In the genomic region with DNA sequence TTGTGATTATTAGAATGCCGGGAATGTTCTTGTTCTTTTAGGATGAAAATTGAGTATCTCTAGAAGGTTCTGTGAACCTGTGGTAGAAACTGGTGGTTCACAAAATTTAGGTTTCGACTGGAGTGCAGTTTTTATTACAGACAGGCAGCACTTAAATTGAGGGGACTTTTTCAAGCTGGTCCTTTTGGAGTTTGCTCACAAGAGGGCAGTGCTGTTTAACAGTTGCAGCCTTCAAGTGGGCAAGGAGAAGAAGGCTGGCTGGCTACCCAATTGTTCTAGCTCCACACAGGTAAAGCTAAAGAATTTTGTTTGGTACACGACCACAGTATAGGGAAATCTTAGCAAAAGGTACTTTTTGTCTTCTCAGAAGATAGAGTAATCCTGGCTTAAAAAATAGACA, we compare ENCODE assay signal across 8 cellular contexts.
A peak's percentile ranks its signal among the peaks of the same experiment; 100 is the strongest.
DNase-seq lines count a peak whose midpoint lies in the region; ATAC-seq, FAIRE-seq and TF ChIP-seq lines count a peak whose summit lies in the region.

No MANE protein-coding gene starts in this region.

- intact Hi-C loops in CD4-positive, alpha-beta memory T cell (cut with micrococcal nuclease), result loop anchor here (1.0 to 2.0 kb wide), 2 partner anchors 614 to 1959 kb away; no protein-coding TSS in a partner anchor
- intact Hi-C loops in activated CD4-positive, alpha-beta memory T cell treated with anti-CD3 and anti-CD28 coated beads for 36 hours (cut with micrococcal nuclease), result loop anchor here (1.0 to 5.0 kb wide), 4 partner anchors 263 to 961 kb away; no protein-coding TSS in a partner anchor
- intact Hi-C loops in pancreas (cut with DNase I), result no loop called here

- H3K4me1 ChIP-seq in CD4-positive, alpha-beta memory T cell (ENCODE audit: insufficient read depth, low read length), result no peaks in the 10 kb centered on the region
- H3K4me1 ChIP-seq in pancreas, result no peaks in the 10 kb centered on the region

- peaks cover under 1 to 4% of the 10 kb centered on the region in 2 donors for H3K27me3 Mint-ChIP-seq in CD4-positive, alpha-beta memory T cell
- peaks cover 9% of the 10 kb centered on the region for H3K27me3 Mint-ChIP-seq in activated CD4-positive, alpha-beta memory T cell treated with anti-CD3 and anti-CD28 coated beads for 36 hours

- no peaks in the 10 kb centered on the region for H3K9me3 Mint-ChIP-seq in CD4-positive, alpha-beta memory T cell
- no peaks in the 10 kb centered on the region for H3K9me3 Mint-ChIP-seq in activated CD4-positive, alpha-beta memory T cell treated with anti-CD3 and anti-CD28 coated beads for 36 hours

- CTCF ChIA-PET in CD4-positive, alpha-beta memory T cell (lab: Charles Lee; ENCODE audit: partially characterized antibody), result interaction anchor here (1.6 kb wide), 1 partner anchor 24 kb away, joined by 5 read pairs; no protein-coding TSS in a partner anchor
- CTCF ChIA-PET in activated CD4-positive, alpha-beta memory T cell treated with anti-CD3 and anti-CD28 coated beads for 36 hours (lab: Charles Lee), result interaction anchor here (0.6 to 2.3 kb wide), 11 partner anchors 25 to 651 kb away, joined by 3 to 6 read pairs (median 3); no protein-coding TSS in a partner anchor

- H3K27ac ChIP-seq in CD4-positive, alpha-beta memory T cell (ENCODE audit: low read depth, low read length), result no peak overlapping the region
- no peak overlapping the region for H3K27ac ChIP-seq in pancreas

- H3K27ac Mint-ChIP-seq in CD4-positive, alpha-beta memory T cell, result no peak overlapping the region
- no peak overlapping the region for H3K27ac Mint-ChIP-seq in activated CD4-positive, alpha-beta memory T cell treated with anti-CD3 and anti-CD28 coated beads for 36 hours

- no peaks in the 10 kb centered on the region for H3K4me1 Mint-ChIP-seq in CD4-positive, alpha-beta memory T cell
- no peaks in the 10 kb centered on the region for H3K4me1 Mint-ChIP-seq in activated CD4-positive, alpha-beta memory T cell treated with anti-CD3 and anti-CD28 coated beads for 36 hours (ENCODE audit: low read depth)

- no peak for FAIRE-seq in pancreas (lab: Jason Lieb, UNC)

- peak in 4 of 5 donors; percentile 10 to 24 (median 18) for DNase-seq in CD4-positive, alpha-beta memory T cell
- DNase-seq in NCI-H345 (lab: John Stamatoyannopoulos, UW) (peak; percentile 69), foreskin melanocyte (peak; percentile 39), pancreas (peak in 3 of 6 donors; percentile 11 to 61 (median 27))
- DNase-seq in activated CD4-positive, alpha-beta memory T cell treated with anti-CD3 and anti-CD28 coated beads for 36 hours, result peak; percentile 49

- no peaks in the 10 kb centered on the region for H3K9me3 ChIP-seq in CD4-positive, alpha-beta memory T cell (ENCODE audit: control insufficient read depth in 1 of 2, low read length in 2 of 2)
- no peaks in the 10 kb centered on the region for H3K9me3 ChIP-seq in pancreas

- TF ChIP-seq CTCF in pancreas (IDR thresholded peaks at IDR 0.05), result peak in 2 of 4 donors; percentile 38 to 40

- no peaks in the 10 kb centered on the region for H3K36me3 Mint-ChIP-seq in CD4-positive, alpha-beta memory T cell
- no peaks in the 10 kb centered on the region for H3K36me3 Mint-ChIP-seq in activated CD4-positive, alpha-beta memory T cell treated with anti-CD3 and anti-CD28 coated beads for 36 hours

- POLR2A ChIA-PET in CD4-positive, alpha-beta memory T cell (lab: Charles Lee; ENCODE audit: partially characterized antibody), result no interaction called here
- POLR2A ChIA-PET in activated CD4-positive, alpha-beta memory T cell treated with anti-CD3 and anti-CD28 coated beads for 36 hours (lab: Charles Lee), result no interaction called here

- H3K27me3 ChIP-seq in CD4-positive, alpha-beta memory T cell (ENCODE audit: insufficient read depth, low read length), result no peaks in the 10 kb centered on the region
- H3K27me3 ChIP-seq in pancreas, result no peaks in the 10 kb centered on the region

- ATAC-seq in GM18867 (IDR thresholded peaks at IDR 0.05; ENCODE audit: unreplicated experiment) (peak; percentile 92), HG03159 (IDR thresholded peaks at IDR 0.05; ENCODE audit: unreplicated experiment) (peak; percentile 81), pancreas (peak in 3 of 4 donors; percentile 78 to 87 (median 86)), HG03457 (IDR thresholded peaks at IDR 0.05; ENCODE audit: unreplicated experiment) (no peak)

- no peak overlapping the region for H3K4me3 Mint-ChIP-seq in CD4-positive, alpha-beta memory T cell
- H3K4me3 Mint-ChIP-seq in activated CD4-positive, alpha-beta memory T cell treated with anti-CD3 and anti-CD28 coated beads for 36 hours, result no peak overlapping the region

- 16% methylated on average over 3 of the region's 3 CpGs for WGBS in pancreas, 2 donors

- H3K36me3 ChIP-seq in CD4-positive, alpha-beta memory T cell (ENCODE audit: insufficient read depth, low read length), result no peaks in the 10 kb centered on the region
- H3K36me3 ChIP-seq in pancreas, result no peaks in the 10 kb centered on the region

- H3K4me3 ChIP-seq in CD4-positive, alpha-beta memory T cell (ENCODE audit: low read length in 2 of 2), result no peak overlapping the region
- no peak overlapping the region for H3K4me3 ChIP-seq in pancreas

Comparison
In these comparisons a context has a peak if more than half of its experiments do, and no peak if none do; other contexts are left out.
1. intact Hi-C loops: an anchor here in CD4-positive, alpha-beta memory T cell (1.0 to 2.0 kb wide) and activated CD4-positive, alpha-beta memory T cell treated with anti-CD3 and anti-CD28 coated beads for 36 hours (1.0 to 5.0 kb wide); none called in pancreas.